ENCODE assay signal across 12 cellular contexts in the genomic region with DNA sequence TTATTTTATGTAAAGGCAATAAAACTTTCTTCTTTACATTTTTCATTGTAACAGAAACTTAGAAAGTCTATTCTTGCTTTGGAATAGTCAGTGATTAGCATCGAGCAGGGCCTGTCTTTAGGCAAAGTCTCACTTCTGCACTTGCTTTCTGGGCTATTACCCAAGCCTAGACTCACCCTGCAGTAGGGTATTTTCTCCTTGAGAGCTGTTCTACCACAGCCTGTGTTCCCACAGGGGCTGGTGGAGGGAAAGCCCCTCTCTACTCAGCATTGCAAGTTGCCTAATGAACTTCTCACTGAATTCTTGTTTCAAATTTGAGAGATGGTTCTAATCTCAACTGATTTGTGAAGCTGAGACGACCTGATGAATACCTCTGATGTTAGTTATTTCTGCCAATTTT.
DNase-seq lines count a peak whose midpoint lies in the region; ATAC-seq, FAIRE-seq and TF ChIP-seq lines count a peak whose summit lies in the region.
"Had no signal": no experiment of that assay in that cellular context is flagged by ENCODE, and none has a peak within 500 bp of the region (broad histone marks: within the 10 kb centered on the region; RNA-seq: fewer than 3 reads in every experiment).

No MANE protein-coding gene starts in this region.

- peaks cover 29% of the 10 kb centered on the region for H3K27me3 Mint-ChIP-seq in Calu3 (ENCODE audit: unreplicated experiment)

- DNase-seq in GM12892 (ENCODE audit: insufficient read length) (no peak), Calu3 (no peak), globus pallidus (ENCODE audit: low spot score) (no peak), NCI-H2107 (lab: John Stamatoyannopoulos, UW) (no peak), sciatic nerve (ENCODE audit: low spot score) (no peak)
- DNase-seq: DND-41, erythroblast, NCI-H510A treated with DMSO at 0.1 percent for 48 hours, SIG-M5 had no signal

- H3K36me3 Mint-ChIP-seq in Calu3 (ENCODE audit: insufficient read depth, unreplicated experiment) = no peaks in the 10 kb centered on the region

- no peaks in the 10 kb centered on the region for H3K9me3 Mint-ChIP-seq in Calu3 (ENCODE audit: low read depth, unreplicated experiment)

- no peak overlapping the region for H3K27ac Mint-ChIP-seq in Calu3 (ENCODE audit: unreplicated experiment)

- no peak for TF ChIP-seq POLR2A in GM12892 (IDR thresholded peaks at IDR 0.05; ENCODE audit: low read depth, low read length)

- ATAC-seq in GM19467 (IDR thresholded peaks at IDR 0.05; ENCODE audit: unreplicated experiment) (peak; percentile 58), HG02884 (IDR thresholded peaks at IDR 0.05; ENCODE audit: unreplicated experiment) (peak; percentile 96), HG03565 (IDR thresholded peaks at IDR 0.05; ENCODE audit: unreplicated experiment) (peak; percentile 91), sciatic nerve (no peak)

- no peak for TF ChIP-seq CTCF in Calu3 (IDR thresholded peaks at IDR 0.05; ENCODE audit: unreplicated experiment)

- no TSS peak for BruUV-seq in Calu3 (replicated peaks; lab: Mats Ljungman, UMichigan)

- CTCF ChIA-PET in Calu3 (lab: Charles Lee) = no interaction called here

- no peaks in the 10 kb centered on the region for H3K4me1 Mint-ChIP-seq in Calu3 (ENCODE audit: low read depth, unreplicated experiment)

- intact Hi-C loops in Calu3 (cut with micrococcal nuclease; ENCODE audit: unreplicated experiment) = no loop called here
- intact Hi-C loops in sciatic nerve (cut with DNase I) = no loop called here

- H3K4me3 Mint-ChIP-seq in Calu3 (ENCODE audit: low read depth, unreplicated experiment) = no peak overlapping the region

- peak; percentile 53 for FAIRE-seq in GM12892 (lab: Jason Lieb, UNC)
